8 cellular contexts compared by ENCODE assay signal in genomic region chr17:55348749-55349354, GRCh38.
DNase-seq lines count a peak whose midpoint lies in the region; ATAC-seq, FAIRE-seq and TF ChIP-seq lines count a peak whose summit lies in the region.

No MANE protein-coding gene starts in this region.

- H3K9me3 Mint-ChIP-seq in astrocyte (ENCODE audit: unreplicated experiment): peaks cover 3% of the 10 kb centered on the region

- H3K9me3 ChIP-seq in astrocyte (ENCODE audit: insufficient read depth, low read depth, low read length) (peaks cover 4% of the 10 kb centered on the region), hepatocyte (ENCODE audit: low read depth) (no peaks in the 10 kb centered on the region), smooth muscle cell (replicated peaks; ENCODE audit: low read depth) (no peaks in the 10 kb centered on the region)

- H3K9ac ChIP-seq in astrocyte (ENCODE audit: low read length): no peak overlapping the region
- no peak overlapping the region for H3K9ac ChIP-seq in smooth muscle cell (ENCODE audit: low read depth)

- H3K36me3 ChIP-seq in astrocyte (ENCODE audit: insufficient read depth, low read length) (no peaks in the 10 kb centered on the region), hepatocyte (replicated peaks; ENCODE audit: insufficient read depth, low read depth) (no peaks in the 10 kb centered on the region), smooth muscle cell (ENCODE audit: low read depth) (no peaks in the 10 kb centered on the region)

- 18% methylated on average over 10 of the region's 10 CpGs for WGBS in hepatocyte (ENCODE audit: low lambda C conversion rate, missing lambda C conversion rate)
- WGBS in smooth muscle cell (ENCODE audit: low lambda C conversion rate): 22% methylated on average over 10 of the region's 10 CpGs

- no peak overlapping the region for H3K27ac Mint-ChIP-seq in astrocyte (ENCODE audit: unreplicated experiment)

- peaks cover 3% of the 10 kb centered on the region for H3K36me3 Mint-ChIP-seq in astrocyte (ENCODE audit: low read depth, unreplicated experiment)

- no peak overlapping the region for H3K4me3 Mint-ChIP-seq in astrocyte (ENCODE audit: unreplicated experiment)

- no peaks in the 10 kb centered on the region for H3K9me2 ChIP-seq in hepatocyte (replicated peaks; ENCODE audit: insufficient read depth)

- no peak for FAIRE-seq in astrocyte (lab: Jason Lieb, UNC)

- H3K4me2 ChIP-seq in astrocyte (ENCODE audit: low read length) (no peak overlapping the region), hepatocyte (no peak overlapping the region), smooth muscle cell (no peak overlapping the region)

- H3K4me3 ChIP-seq in NB4 (ENCODE audit: low read depth, low read length): no peak overlapping the region
- no peak overlapping the region for H3K4me3 ChIP-seq in astrocyte (ENCODE audit: insufficient read depth, low read depth, low read length)
- no peak overlapping the region for H3K4me3 ChIP-seq in hepatocyte
- no peak overlapping the region for H3K4me3 ChIP-seq in smooth muscle cell

- H3K27ac ChIP-seq in astrocyte (ENCODE audit: low read depth, low read length) (no peak overlapping the region), hepatocyte (no peak overlapping the region), smooth muscle cell (ENCODE audit: low read depth) (no peak overlapping the region)

- no peaks in the 10 kb centered on the region for H3K79me2 ChIP-seq in astrocyte (ENCODE audit: insufficient read depth, low read length)
- H3K79me2 ChIP-seq in hepatocyte: no peaks in the 10 kb centered on the region
- H3K79me2 ChIP-seq in smooth muscle cell (ENCODE audit: low read depth): no peaks in the 10 kb centered on the region

- H3K27me3 Mint-ChIP-seq in astrocyte (ENCODE audit: low read depth, unreplicated experiment): peaks cover 2% of the 10 kb centered on the region

- H4K20me1 ChIP-seq in astrocyte (ENCODE audit: insufficient read depth, low read length) (no peaks in the 10 kb centered on the region), hepatocyte (ENCODE audit: insufficient read depth, poor library complexity, severe bottlenecking) (no peaks in the 10 kb centered on the region), smooth muscle cell (ENCODE audit: low read depth) (no peaks in the 10 kb centered on the region)

- no peaks in the 10 kb centered on the region for H3K4me1 Mint-ChIP-seq in astrocyte (ENCODE audit: low read depth, unreplicated experiment)

- H3K27me3 ChIP-seq in astrocyte (ENCODE audit: insufficient read depth, low read length) (peaks cover 4% of the 10 kb centered on the region), hepatocyte (no peaks in the 10 kb centered on the region), smooth muscle cell (ENCODE audit: low read depth) (no peaks in the 10 kb centered on the region)

- H3F3A ChIP-seq in smooth muscle cell (ENCODE audit: low read depth): no peaks in the 10 kb centered on the region

- H2AFZ ChIP-seq in astrocyte (ENCODE audit: low read depth, low read length) (no peak overlapping the region), hepatocyte (no peak overlapping the region), smooth muscle cell (ENCODE audit: low read depth) (no peak overlapping the region)

- TF ChIP-seq CTCF in NB4 (IDR thresholded peaks at IDR 0.05; ENCODE audit: low read depth, low read length) (peak; percentile 65), astrocyte (IDR thresholded peaks at IDR 0.05; ENCODE audit: insufficient read depth, low read depth, low read length) (peak; percentile 76), hepatocyte (IDR thresholded peaks at IDR 0.05; ENCODE audit: poor library complexity) (peak; percentile 82), smooth muscle cell (IDR thresholded peaks at IDR 0.05; ENCODE audit: borderline replicate concordance, insufficient read depth, poor library complexity, severe bottlenecking) (peak; percentile 83)

- DNase-seq in Ammon's horn (ENCODE audit: low spot score): peak; percentile 78
- peak; percentile 40 for DNase-seq in NB4 (ENCODE audit: low read depth)
- peak; percentile 53 for DNase-seq in SKM-1 treated with dmso at 0.1 percent for 144 hours (lab: John Stamatoyannopoulos, UW; ENCODE audit: unreplicated experiment)
- peak; percentile 7 for DNase-seq in astrocyte (ENCODE audit: low read depth)
- peak; percentile 79 for DNase-seq in hepatocyte (ENCODE audit: low spot score)
- no peak for DNase-seq in smooth muscle cell (lab: John Stamatoyannopoulos, UW; ENCODE audit: unreplicated experiment)

- TF ChIP-seq POLR2A in NB4 (IDR thresholded peaks at IDR 0.05; ENCODE audit: extremely low read depth, insufficient read length): no peak

- ATAC-seq in GM21390 (IDR thresholded peaks at IDR 0.05; ENCODE audit: unreplicated experiment) (peak; percentile 60), HG03571 (IDR thresholded peaks at IDR 0.05; ENCODE audit: unreplicated experiment) (no peak)

- no peaks in the 10 kb centered on the region for H3K4me1 ChIP-seq in astrocyte (ENCODE audit: insufficient read depth, low read length)
- H3K4me1 ChIP-seq in hepatocyte (ENCODE audit: insufficient read depth): no peaks in the 10 kb centered on the region
- H3K4me1 ChIP-seq in smooth muscle cell (ENCODE audit: low read depth): no peaks in the 10 kb centered on the region
